Comparison of ENCODE assay signal across 29 cellular contexts in genomic region chrX:12919620-12920019, GRCh38. TPM values are rescaled to one million over a fixed set of nuclear protein-coding genes. Genes with fewer than 3 reads are reported as not detected.
"Had no signal": no experiment of that assay in that cellular context is flagged by ENCODE, and none has a peak within 500 bp of the region (broad histone marks: within the 10 kb centered on the region; RNA-seq: fewer than 3 reads in every experiment).

No MANE protein-coding gene starts in this region.

- ATAC-seq: activated CD8-positive, alpha-beta T cell treated with anti-CD3 and anti-CD28 coated beads, Interleukin-2, amount 10 ng/mL, durations not matched to agents 7 days and 5 days; activated naive CD4-positive, alpha-beta T cell treated with anti-CD3 and anti-CD28 coated beads, Interleukin-2, amount 50 U/mL, for 72 hours; body of pancreas; PC-3; Right ventricle myocardium inferior had no signal

- H3K27ac Mint-ChIP-seq: activated CD4-positive, alpha-beta T cell treated with anti-CD3 and anti-CD28 coated beads, Interleukin-2, amount 10 ng/mL, durations not matched to agents 24 days and 14 days; activated CD8-positive, alpha-beta T cell treated with anti-CD3 and anti-CD28 coated beads, Interleukin-2, amount 10 ng/mL, durations not matched to agents 7 days and 5 days; activated naive CD4-positive, alpha-beta T cell treated with anti-CD3 and anti-CD28 coated beads for 36 hours; activated naive CD4-positive, alpha-beta T cell treated with anti-CD3 and anti-CD28 coated beads, Interleukin-2, amount 50 U/mL, for 72 hours; activated T-cell treated with anti-CD3 and anti-CD28 coated beads, Interleukin-2, amount 50 U/mL, for 24 hours; T-helper 1 cell treated with Interleukin-12 subunit alpha and Interleukin-12 subunit beta and Interleukin-4 antibody, amounts not matched to agents 30 μg/mL and 1 μg/mL, for 36 hours; T-helper 2 cell treated with Interferon-gamma antibody and Interleukin-4, amounts not matched to agents 5 μg/mL and 100 μg/mL, for 36 hours had no signal

- H3K4me3 Mint-ChIP-seq: activated CD4-positive, alpha-beta T cell treated with anti-CD3 and anti-CD28 coated beads, Interleukin-2, amount 10 ng/mL, durations not matched to agents 24 days and 14 days; activated CD8-positive, alpha-beta T cell treated with anti-CD3 and anti-CD28 coated beads, Interleukin-2, amount 10 ng/mL, durations not matched to agents 7 days and 5 days; activated naive CD4-positive, alpha-beta T cell treated with anti-CD3 and anti-CD28 coated beads for 36 hours; activated T-cell treated with anti-CD3 and anti-CD28 coated beads, Interleukin-2, amount 50 U/mL, for 24 hours; T-helper 1 cell treated with Interleukin-12 subunit alpha and Interleukin-12 subunit beta and Interleukin-4 antibody, amounts not matched to agents 30 μg/mL and 1 μg/mL, for 36 hours; T-helper 2 cell treated with Interferon-gamma antibody and Interleukin-4, amounts not matched to agents 5 μg/mL and 100 μg/mL, for 36 hours had no signal

- H3K9me3 ChIP-seq: adrenal gland, body of pancreas, breast epithelium, Peyer's patch had no signal

- H3K36me3 ChIP-seq: adrenal gland, breast epithelium, Peyer's patch had no signal

- H3K27me3 ChIP-seq: body of pancreas, Peyer's patch had no signal

- H3K9me3 Mint-ChIP-seq: activated CD4-positive, alpha-beta T cell treated with anti-CD3 and anti-CD28 coated beads, Interleukin-2, amount 10 ng/mL, durations not matched to agents 24 days and 14 days; activated naive CD4-positive, alpha-beta T cell treated with anti-CD3 and anti-CD28 coated beads for 36 hours; activated naive CD4-positive, alpha-beta T cell treated with anti-CD3 and anti-CD28 coated beads, Interleukin-2, amount 50 U/mL, for 72 hours; activated T-cell treated with anti-CD3 and anti-CD28 coated beads, Interleukin-2, amount 50 U/mL, for 24 hours; T-helper 1 cell treated with Interleukin-12 subunit alpha and Interleukin-12 subunit beta and Interleukin-4 antibody, amounts not matched to agents 30 μg/mL and 1 μg/mL, for 36 hours; T-helper 2 cell treated with Interferon-gamma antibody and Interleukin-4, amounts not matched to agents 5 μg/mL and 100 μg/mL, for 36 hours had no signal

- H3K36me3 Mint-ChIP-seq: activated naive CD4-positive, alpha-beta T cell treated with anti-CD3 and anti-CD28 coated beads, Interleukin-2, amount 50 U/mL, for 72 hours had no signal

- H3K27ac ChIP-seq: adrenal gland, body of pancreas, breast epithelium, Peyer's patch had no signal

- H3K4me1 ChIP-seq: adrenal gland, body of pancreas, breast epithelium, Peyer's patch had no signal

- H3K4me1 Mint-ChIP-seq: activated CD4-positive, alpha-beta T cell treated with anti-CD3 and anti-CD28 coated beads, Interleukin-2, amount 10 ng/mL, durations not matched to agents 24 days and 14 days had no signal

- FAIRE-seq: TTC549 had no signal

- H3K4me3 ChIP-seq: adrenal gland, body of pancreas, breast epithelium, Peyer's patch had no signal

- DNase-seq: activated CD4-positive, alpha-beta T cell treated with anti-CD3 and anti-CD28 coated beads, Interleukin-2, amount 10 ng/mL, durations not matched to agents 24 days and 14 days; activated CD4-positive, alpha-beta T cell treated with anti-CD3 and anti-CD28 coated beads, Interleukin-2, amount 50 U/mL, for 48 hours; activated CD8-positive, alpha-beta T cell treated with anti-CD3 and anti-CD28 coated beads, Interleukin-2, amount 10 ng/mL, durations not matched to agents 7 days and 5 days; activated gamma-delta T cell treated with Interleukin-2 at 50 U/mL for 16 hours; activated naive CD4-positive, alpha-beta T cell treated with anti-CD3 and anti-CD28 coated beads for 36 hours; activated T-cell treated with anti-CD3 and anti-CD28 coated beads, Interleukin-2, amount 50 U/mL, for 24 hours; adrenal gland; body of pancreas; NCI-H1105; NCI-H1417 treated with DMSO at 0.1 percent for 48 hours; NCI-H187 treated with DMSO at 0.1 percent for 48 hours; NCI-H2081; NCI-H2171 treated with DMSO at 0.1 percent for 48 hours; NCI-H226; NCI-H446 treated with DMSO at 0.1 percent for 48 hours; NCI-H524; NCI-H69; PC-3; Peyer's patch; RPMI8226 had no signal

RNA-seq across cellular contexts. Expression of gene TLR8, which starts 13.2 kb away (rescaled TPM):
- total RNA-seq: activated CD4-positive, alpha-beta T cell treated with anti-CD3 and anti-CD28 coated beads, Interleukin-2, amount 10 ng/mL, durations not matched to agents 24 days and 14 days; activated CD8-positive, alpha-beta T cell treated with anti-CD3 and anti-CD28 coated beads, Interleukin-2, amount 10 ng/mL, durations not matched to agents 7 days and 5 days; activated naive CD4-positive, alpha-beta T cell treated with anti-CD3 and anti-CD28 coated beads for 36 hours; activated naive CD4-positive, alpha-beta T cell treated with anti-CD3 and anti-CD28 coated beads, Interleukin-2, amount 50 U/mL, for 72 hours; astrocyte; MCF 10A; PC-3; SK-MEL-5 had no signal

RNA-seq across cellular contexts. Expression of gene TLR7, which starts 52.7 kb away (rescaled TPM):
- total RNA-seq: astrocyte, MCF 10A, PC-3, SK-MEL-5 had no signal

RNA-seq across cellular contexts. Expression of gene TMSB4X, which starts 55.3 kb away (rescaled TPM):
- total RNA-seq: SK-MEL-5 had no signal
